9 cellular contexts compared by ENCODE assay signal in the genomic region with DNA sequence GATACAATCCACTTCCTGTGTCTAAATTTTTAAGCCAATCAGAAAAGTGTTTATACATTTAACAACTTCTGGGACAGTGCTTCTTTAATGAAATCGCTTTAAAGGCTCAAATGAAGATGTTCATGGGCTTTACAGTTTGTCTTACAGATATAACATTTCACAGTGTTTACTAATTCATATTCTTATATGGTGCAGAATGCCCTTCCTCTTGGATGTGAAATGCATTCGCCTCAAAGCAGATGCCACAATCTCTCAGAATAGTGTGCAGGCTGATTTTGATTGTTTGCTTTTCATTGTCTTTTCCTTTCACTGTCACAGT.
DNase-seq lines count a peak whose midpoint lies in the region; ATAC-seq and TF ChIP-seq lines count a peak whose summit lies in the region.
"Had no signal": no experiment of that assay in that cellular context is flagged by ENCODE, and none has a peak within 500 bp of the region (broad histone marks: within the 10 kb centered on the region; RNA-seq: fewer than 3 reads in every experiment).

No MANE protein-coding gene starts in this region.

- no peaks in the 10 kb centered on the region for H3K27me3 ChIP-seq in MM.1S (replicated peaks; ENCODE audit: insufficient read depth, low read length)
- H3K27me3 ChIP-seq in ovary = no peaks in the 10 kb centered on the region

- H3K9me3 ChIP-seq in ES-I3 (ENCODE audit: control insufficient read depth, insufficient read depth, low read length) (no peaks in the 10 kb centered on the region), MM.1S (replicated peaks; ENCODE audit: insufficient read depth, low read length) (no peaks in the 10 kb centered on the region), ovary (no peaks in the 10 kb centered on the region)

- H3K4me1 ChIP-seq in ES-I3 (ENCODE audit: insufficient read depth, low read length) = peaks cover 46% of the 10 kb centered on the region
- H3K4me1 ChIP-seq in MM.1S (ENCODE audit: low read length) = 0 out of 2 replicates have a peak, but pooled peaks cover 7% of the 10 kb centered on the region
- peaks cover 6% of the 10 kb centered on the region for H3K4me1 ChIP-seq in ovary (ENCODE audit: insufficient read depth)

- intact Hi-C loops in ovary (cut with DNase I) = loop anchor here in 1 of 4 donors (10.0 kb wide), 1 partner anchor 202 kb away; the partner anchor contains the start of gene FOXN3

- H3K36me3 Mint-ChIP-seq in effector memory CD8-positive, alpha-beta T cell (ENCODE audit: insufficient read depth) = peaks cover 34% of the 10 kb centered on the region

- H3K9ac ChIP-seq in ES-I3 (ENCODE audit: low read depth, low read length) (peak overlapping the region; percentile 79), MM.1S (ENCODE audit: low read length) (peak overlapping the region; percentile 81)

- H3K27ac Mint-ChIP-seq in effector memory CD8-positive, alpha-beta T cell = peak overlapping the region; percentile 95 to 98

- no peak for TF ChIP-seq EP300 in ovary (IDR thresholded peaks at IDR 0.05)

- peak overlapping the region; percentile 90 to 92 for H3K4me3 Mint-ChIP-seq in effector memory CD8-positive, alpha-beta T cell

- no peaks in the 10 kb centered on the region for H4K20me1 ChIP-seq in MM.1S (ENCODE audit: insufficient read depth, low read length)

- H3K9me2 ChIP-seq in MM.1S (replicated peaks; ENCODE audit: insufficient read depth, low read length) = no peaks in the 10 kb centered on the region

- H3K36me3 ChIP-seq in ES-I3 (ENCODE audit: insufficient read depth, low read length) (no peaks in the 10 kb centered on the region), MM.1S (replicated peaks; ENCODE audit: insufficient read depth, low read length) (no peaks in the 10 kb centered on the region), ovary (no peaks in the 10 kb centered on the region)

- no peak overlapping the region for H2AFZ ChIP-seq in MM.1S (ENCODE audit: low read length)

- H3K4me2 ChIP-seq in MM.1S (ENCODE audit: low read depth, low read length) = peak overlapping the region; percentile 69

- H3F3A ChIP-seq in MM.1S (ENCODE audit: insufficient read depth, low read length) = peaks cover 10% of the 10 kb centered on the region; the same call in 1 of the 2 replicates

- 7 to 14% (median 13%) methylated on average over 2 of the region's 2 CpGs for WGBS in ovary, 3 donors

- H3K27me3 Mint-ChIP-seq in effector memory CD8-positive, alpha-beta T cell = no peaks in the 10 kb centered on the region

- H3K4me3 ChIP-seq in MM.1S (ENCODE audit: low read length) = peak overlapping the region; percentile 67
- peak overlapping the region; percentile 44 for H3K4me3 ChIP-seq in ovary
- H3K4me3 ChIP-seq: K562 had no signal

- peaks cover 43% of the 10 kb centered on the region for H3K79me2 ChIP-seq in MM.1S (ENCODE audit: low read length)

- H3K9me3 Mint-ChIP-seq in effector memory CD8-positive, alpha-beta T cell = no peaks in the 10 kb centered on the region

- TF ChIP-seq CTCF in MM.1S (IDR thresholded peaks at IDR 0.05; ENCODE audit: low read length) = no peak
- TF ChIP-seq CTCF in ovary (IDR thresholded peaks at IDR 0.05) = no peak

- H3K27ac ChIP-seq in MM.1S (ENCODE audit: low read length) = peak overlapping the region; percentile 82
- no peak overlapping the region for H3K27ac ChIP-seq in ovary

- ATAC-seq in effector memory CD8-positive, alpha-beta T cell (replicated peaks) = no peak
- ATAC-seq in GM19397 (IDR thresholded peaks at IDR 0.05; ENCODE audit: unreplicated experiment) = no peak
- ATAC-seq: K562 had no signal

- peaks cover 60 to 67% of the 10 kb centered on the region in 2 donors for H3K4me1 Mint-ChIP-seq in effector memory CD8-positive, alpha-beta T cell (ENCODE audit: low read depth in 2 of 2)

- no peak for DNase-seq in MM.1S
- DNase-seq in effector memory CD8-positive, alpha-beta T cell = no peak
- no peak for DNase-seq in ovary
- no peak for DNase-seq in HUDEP-2 (lab: John Stamatoyannopoulos, UW; ENCODE audit: unreplicated experiment in 76 of 76)
- DNase-seq in NAMALWA (ENCODE audit: low spot score) = no peak
- no peak for DNase-seq in activated CD4-positive, alpha-beta T cell treated with anti-CD3 and anti-CD28 coated beads, Interleukin-2, amount 50 U/mL, for 1 hour

- no peak for TF ChIP-seq POLR2A in ovary (IDR thresholded peaks at IDR 0.05)
